Comparison of ENCODE assay signal across 8 cellular contexts in the genomic region with DNA sequence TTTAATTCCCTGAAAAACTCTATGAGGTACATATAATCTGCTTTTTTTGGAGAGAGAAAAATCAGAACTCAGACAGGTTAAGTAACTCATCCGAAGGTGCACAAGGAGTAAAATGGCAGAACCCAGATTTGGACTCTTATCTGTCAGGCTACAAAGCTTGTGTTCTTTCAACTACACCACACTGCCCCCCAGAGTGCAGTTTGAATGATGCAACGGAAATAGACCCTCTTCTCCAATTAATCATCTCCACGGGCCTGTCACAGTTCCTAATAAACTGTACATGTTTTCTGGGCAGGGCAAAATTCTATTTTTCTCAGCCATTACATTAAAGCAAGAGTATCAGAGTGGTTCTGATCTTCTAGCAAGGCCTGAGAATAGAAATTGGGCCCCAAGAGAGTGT. TPM values are rescaled to one million over a fixed set of nuclear protein-coding genes. Genes with fewer than 3 reads are reported as not detected.
A peak's percentile ranks its signal among the peaks of the same experiment; 100 is the strongest.
DNase-seq lines count a peak whose midpoint lies in the region; ATAC-seq and TF ChIP-seq lines count a peak whose summit lies in the region.

No MANE protein-coding gene starts in this region.

- intact Hi-C loops in sciatic nerve (cut with DNase I) = no loop called here

- ATAC-seq in GM18519 (IDR thresholded peaks at IDR 0.05; ENCODE audit: low FRiP score, unreplicated experiment) (peak; percentile 60), HG03521 (IDR thresholded peaks at IDR 0.05; ENCODE audit: unreplicated experiment) (peak; percentile 70), GM18861 (IDR thresholded peaks at IDR 0.05; ENCODE audit: unreplicated experiment) (no peak), sciatic nerve (no peak)

- TF ChIP-seq CTCF in fibroblast of pulmonary artery (IDR thresholded peaks at IDR 0.05; ENCODE audit: low read length, missing control alignments) = no peak

- DNase-seq in CD1c-positive myeloid dendritic cell (ENCODE audit: extremely low spot score) (peak; percentile 1), NCI-H82 treated with DMSO at 0.1 percent for 48 hours (lab: John Stamatoyannopoulos, UW; ENCODE audit: unreplicated experiment) (peak; percentile 13), fibroblast of pulmonary artery (ENCODE audit: low read depth) (peak; percentile 0), sciatic nerve (ENCODE audit: low spot score) (no peak)
- DNase-seq in activated effector memory CD4-positive, alpha-beta T cell treated with Interleukin-2 at 50 U/mL for 16 hours = no peak

- H3K4me3 ChIP-seq in fibroblast of pulmonary artery (replicated peaks; ENCODE audit: low read depth, low read length) = no peak overlapping the region

RNA-seq across cellular contexts. Expression of a gene that starts 35.3 kb away (rescaled TPM):
- not detected for total RNA-seq in sciatic nerve

Comparison
In these comparisons a context has a peak if more than half of its experiments do, and no peak if none do; other contexts are left out.
1. DNase-seq: peak in CD1c-positive myeloid dendritic cell (single experiment), NCI-H82 treated with DMSO at 0.1 percent for 48 hours (single experiment) and fibroblast of pulmonary artery (single experiment); none in activated effector memory CD4-positive, alpha-beta T cell treated with Interleukin-2 at 50 U/mL for 16 hours (single experiment) and sciatic nerve (single experiment).
2. ATAC-seq: peak in GM18519 (single experiment) and HG03521 (single experiment); none in GM18861 (single experiment) and sciatic nerve (single experiment).